In genomic region chr3:58260733-58261132, GRCh38 we compare ENCODE assay signal across 12 cellular contexts. TPM values are rescaled to one million over a fixed set of nuclear protein-coding genes. Genes with fewer than 3 reads are reported as not detected.
DNase-seq lines count a peak whose midpoint lies in the region; ATAC-seq and TF ChIP-seq lines count a peak whose summit lies in the region.
"Had no signal": no experiment of that assay in that cellular context is flagged by ENCODE, and none has a peak within 500 bp of the region (broad histone marks: within the 10 kb centered on the region; RNA-seq: fewer than 3 reads in every experiment).

No MANE protein-coding gene starts in this region.

- POLR2A ChIA-PET in activated CD4-positive, alpha-beta T cell treated with anti-CD3 and anti-CD28 coated beads for 36 hours (lab: Charles Lee), result no interaction called here

- peak; percentile 12 for DNase-seq in activated CD4-positive, alpha-beta T cell treated with anti-CD3 and anti-CD28 coated beads for 36 hours
- DNase-seq in activated CD4-positive, alpha-beta T cell treated with anti-CD3 and anti-CD28 coated beads for 4 hours, result no peak
- peak; percentile 62 for DNase-seq in NCI-H2171 treated with DMSO at 0.1 percent for 48 hours (lab: John Stamatoyannopoulos, UW)
- DNase-seq in choroid plexus epithelial cell (ENCODE audit: low read depth), result peak; percentile 58
- DNase-seq in stimulated activated effector memory CD8-positive, alpha-beta T cell treated with anti-CD3 and anti-CD28 coated beads, Interleukin-12 subunit alpha, Interleukin-12 subunit beta, amount 100 ng/mL, for 72 hours (ENCODE audit: low spot score in 2 of 2), result no peak
- no peak for DNase-seq in NCI-H446 (lab: John Stamatoyannopoulos, UW)
- no peak for DNase-seq in T-helper 1 cell
- no peak for DNase-seq in immature natural killer cell
- DNase-seq: activated CD4-positive, CD25-positive, alpha-beta regulatory T cell had no signal

- H3K9me3 Mint-ChIP-seq in activated CD4-positive, alpha-beta T cell treated with anti-CD3 and anti-CD28 coated beads for 36 hours (ENCODE audit: low read depth), result no peaks in the 10 kb centered on the region
- H3K9me3 Mint-ChIP-seq in stimulated activated effector memory CD8-positive, alpha-beta T cell treated with anti-CD3 and anti-CD28 coated beads, Interleukin-12 subunit alpha, Interleukin-12 subunit beta, amount 100 ng/mL, for 72 hours, result no peaks in the 10 kb centered on the region
- no peaks in the 10 kb centered on the region for H3K9me3 Mint-ChIP-seq in immature natural killer cell
- H3K9me3 Mint-ChIP-seq: activated naive CD4-positive, alpha-beta T cell treated with anti-CD3 and anti-CD28 coated beads for 36 hours; endodermal cell had no signal

- intact Hi-C loops in activated CD4-positive, alpha-beta T cell treated with anti-CD3 and anti-CD28 coated beads for 36 hours (cut with DNase I, micrococcal nuclease), result no loop called here

- peaks cover 9% of the 10 kb centered on the region for H3K36me3 Mint-ChIP-seq in activated CD4-positive, alpha-beta T cell treated with anti-CD3 and anti-CD28 coated beads for 36 hours (ENCODE audit: low read depth)
- H3K36me3 Mint-ChIP-seq in stimulated activated effector memory CD8-positive, alpha-beta T cell treated with anti-CD3 and anti-CD28 coated beads, Interleukin-12 subunit alpha, Interleukin-12 subunit beta, amount 100 ng/mL, for 72 hours, result peaks cover 12% of the 10 kb centered on the region
- peaks cover 10 to 24% (median 16%) of the 10 kb centered on the region in 3 donors for H3K36me3 Mint-ChIP-seq in immature natural killer cell

- TF ChIP-seq CTCF in choroid plexus epithelial cell (conservative IDR thresholded peaks at IDR 0.05; ENCODE audit: low read depth, low read length), result no peak

- no peak overlapping the region for H3K27ac Mint-ChIP-seq in activated CD4-positive, alpha-beta T cell treated with anti-CD3 and anti-CD28 coated beads for 36 hours
- H3K27ac Mint-ChIP-seq in stimulated activated effector memory CD8-positive, alpha-beta T cell treated with anti-CD3 and anti-CD28 coated beads, Interleukin-12 subunit alpha, Interleukin-12 subunit beta, amount 100 ng/mL, for 72 hours, result no peak overlapping the region
- no peak overlapping the region for H3K27ac Mint-ChIP-seq in immature natural killer cell
- H3K27ac Mint-ChIP-seq: activated naive CD4-positive, alpha-beta T cell treated with anti-CD3 and anti-CD28 coated beads for 36 hours; endodermal cell had no signal

- no peaks in the 10 kb centered on the region for H3K27me3 Mint-ChIP-seq in activated CD4-positive, alpha-beta T cell treated with anti-CD3 and anti-CD28 coated beads for 36 hours
- H3K27me3 Mint-ChIP-seq in immature natural killer cell (ENCODE audit: low read depth in 3 of 3), result no peaks in the 10 kb centered on the region

- CTCF ChIA-PET in activated CD4-positive, alpha-beta T cell treated with anti-CD3 and anti-CD28 coated beads for 36 hours (lab: Charles Lee), result interaction anchor here (0.5 to 1.5 kb wide), 3 partner anchors 9 to 606 kb away, joined by 3 to 4 read pairs (median 3); no protein-coding TSS in a partner anchor

- peak; percentile 51 for ATAC-seq in activated CD4-positive, alpha-beta T cell treated with anti-CD3 and anti-CD28 coated beads for 36 hours
- peak; percentile 84 for ATAC-seq in stimulated activated effector memory CD8-positive, alpha-beta T cell treated with anti-CD3 and anti-CD28 coated beads, Interleukin-12 subunit alpha, Interleukin-12 subunit beta, amount 100 ng/mL, for 72 hours
- ATAC-seq: Right ventricle myocardium inferior had no signal

- no peaks in the 10 kb centered on the region for H3K4me1 Mint-ChIP-seq in activated CD4-positive, alpha-beta T cell treated with anti-CD3 and anti-CD28 coated beads for 36 hours
- H3K4me1 Mint-ChIP-seq in stimulated activated effector memory CD8-positive, alpha-beta T cell treated with anti-CD3 and anti-CD28 coated beads, Interleukin-12 subunit alpha, Interleukin-12 subunit beta, amount 100 ng/mL, for 72 hours, result peaks cover 8% of the 10 kb centered on the region
- H3K4me1 Mint-ChIP-seq in immature natural killer cell, result peaks cover 4 to 6% of the 10 kb centered on the region in 2 donors
- H3K4me1 Mint-ChIP-seq: endodermal cell had no signal

- no peak overlapping the region for H3K4me3 Mint-ChIP-seq in activated CD4-positive, alpha-beta T cell treated with anti-CD3 and anti-CD28 coated beads for 36 hours
- no peak overlapping the region for H3K4me3 Mint-ChIP-seq in stimulated activated effector memory CD8-positive, alpha-beta T cell treated with anti-CD3 and anti-CD28 coated beads, Interleukin-12 subunit alpha, Interleukin-12 subunit beta, amount 100 ng/mL, for 72 hours
- no peak overlapping the region for H3K4me3 Mint-ChIP-seq in immature natural killer cell
- H3K4me3 Mint-ChIP-seq: activated naive CD4-positive, alpha-beta T cell treated with anti-CD3 and anti-CD28 coated beads for 36 hours; endodermal cell had no signal

- no peak overlapping the region for H3K4me3 ChIP-seq in choroid plexus epithelial cell (ENCODE audit: low read depth, low read length)

RNA-seq across cellular contexts. Expression of gene ABHD6, which starts 23.1 kb away (rescaled TPM):
- 1 to 10 TPM; 3.0 to 3.5 TPM for total RNA-seq in activated CD4-positive, alpha-beta T cell treated with anti-CD3 and anti-CD28 coated beads for 36 hours
- 1 to 10 TPM; 8.5 to 8.7 (median 8.6) TPM for polyA plus RNA-seq in immature natural killer cell

RNA-seq across cellular contexts. Expression of gene RPP14, which starts 45.3 kb away (rescaled TPM):
- 10 to 100 TPM; 16.4 to 16.9 TPM for total RNA-seq in activated CD4-positive, alpha-beta T cell treated with anti-CD3 and anti-CD28 coated beads for 36 hours
- polyA plus RNA-seq in immature natural killer cell, result 1 to 10 TPM; 2.7 to 7.4 (median 3.2) TPM

RNA-seq across cellular contexts. Expression of gene HTD2, which starts 45.6 kb away (rescaled TPM):
- 1 to 10 TPM; 2.3 to 7.9 TPM for total RNA-seq in activated CD4-positive, alpha-beta T cell treated with anti-CD3 and anti-CD28 coated beads for 36 hours
- polyA plus RNA-seq in immature natural killer cell, result 10 to 100 TPM; 12.1 to 27.0 (median 15.0) TPM

RNA-seq across cellular contexts. Expression of gene DNASE1L3, which starts 50.0 kb away (rescaled TPM):
- total RNA-seq in activated CD4-positive, alpha-beta T cell treated with anti-CD3 and anti-CD28 coated beads for 36 hours, result not detected
- polyA plus RNA-seq in immature natural killer cell, result 1 to 10 TPM in 1 of 3 donors, under 1 TPM in 1, not detected in 1; 0.40 to 1.7 TPM
- total RNA-seq: activated naive CD4-positive, alpha-beta T cell treated with anti-CD3 and anti-CD28 coated beads for 36 hours; endodermal cell had no signal

Comparison
In these comparisons a context has a peak if more than half of its experiments do, and no peak if none do; other contexts are left out.
1. DNase-seq: peak in activated CD4-positive, alpha-beta T cell treated with anti-CD3 and anti-CD28 coated beads for 36 hours (single experiment), NCI-H2171 treated with DMSO at 0.1 percent for 48 hours (single experiment) and choroid plexus epithelial cell (single experiment); none in activated CD4-positive, alpha-beta T cell treated with anti-CD3 and anti-CD28 coated beads for 4 hours (0 of 2), stimulated activated effector memory CD8-positive, alpha-beta T cell treated with anti-CD3 and anti-CD28 coated beads, Interleukin-12 subunit alpha, Interleukin-12 subunit beta, amount 100 ng/mL, for 72 hours (0 of 2), NCI-H446 (0 of 2), T-helper 1 cell (0 of 5) and immature natural killer cell (0 of 3).